ENCODE assay signal across 20 cellular contexts in the genomic region with DNA sequence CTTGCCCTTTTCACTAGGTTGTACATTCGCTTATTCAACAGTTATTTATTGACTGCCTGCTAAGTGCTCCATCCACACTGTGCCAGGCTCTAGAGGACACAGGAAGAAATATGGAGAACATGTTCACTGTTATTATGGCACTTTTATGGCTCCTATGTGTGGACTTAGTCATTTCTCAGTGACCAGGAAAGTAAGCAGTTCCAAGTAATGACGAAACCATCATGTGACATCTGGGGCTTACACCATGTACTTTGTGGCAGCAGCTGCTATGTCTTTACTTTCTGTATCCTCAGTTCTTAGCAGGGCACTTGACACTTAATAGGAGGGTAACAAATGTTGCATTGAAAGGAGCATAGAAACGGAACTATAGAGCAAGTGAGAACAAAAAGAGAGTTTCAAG.
DNase-seq lines count a peak whose midpoint lies in the region; ATAC-seq and TF ChIP-seq lines count a peak whose summit lies in the region.
"Had no signal": no experiment of that assay in that cellular context is flagged by ENCODE, and none has a peak within 500 bp of the region (broad histone marks: within the 10 kb centered on the region; RNA-seq: fewer than 3 reads in every experiment).

No MANE protein-coding gene starts in this region.

- H3K79me1 ChIP-seq in IMR-90 (ENCODE audit: low read depth in 1 of 2, low read length in 2 of 2) = no peaks in the 10 kb centered on the region

- BruUV-seq in IMR-90 (replicated peaks; lab: Mats Ljungman, UMichigan) = no TSS peak

- H4K8ac ChIP-seq in IMR-90 (ENCODE audit: low read depth in 2 of 2, low read length in 2 of 2) = no peak overlapping the region

- H3K18ac ChIP-seq in IMR-90 (ENCODE audit: low read depth, low read length) = no peak overlapping the region

- no peaks in the 10 kb centered on the region for H3K4me1 ChIP-seq in IMR-90 (ENCODE audit: control insufficient read depth, insufficient read depth, low read length)
- H3K4me1 ChIP-seq in sigmoid colon = peaks cover 0 to 18% (median 9%) of the 10 kb centered on the region in 4 donors

- intact Hi-C loops in IMR-90 (cut with micrococcal nuclease) = no loop called here
- intact Hi-C loops in sigmoid colon (cut with DNase I) = no loop called here

- H3K9ac ChIP-seq in IMR-90 (ENCODE audit: low read depth, low read length) = no peak overlapping the region

- H3K36me3 ChIP-seq in IMR-90 (ENCODE audit: control insufficient read depth, insufficient read depth, low read length) (no peaks in the 10 kb centered on the region), sigmoid colon (peaks cover 0 to 23% (median 0%) of the 10 kb centered on the region in 4 donors)

- H3K27ac ChIP-seq in IMR-90 (ENCODE audit: insufficient read depth, low read length) (no peak overlapping the region), sigmoid colon (peak overlapping the region in 2 of 4 donors; percentile 49 to 60)
- H3K27ac ChIP-seq: epithelial cell of prostate, left ventricle myocardium inferior had no signal

- H3K23ac ChIP-seq in IMR-90 (ENCODE audit: low read depth, low read length) = no peak overlapping the region

- WGBS in IMR-90 (ENCODE audit: extremely low coverage in 2 of 2, insufficient read length in 1 of 2), 2 experiments = 86% methylated on average over 1 of the region's 3 CpGs; no CpG with 5 or more reads in 1 of the 2 experiments
- WGBS in sigmoid colon, 2 donors = 31 to 69% methylated on average over 3 of the region's 3 CpGs

- CTCF ChIA-PET in IMR-90 (lab: Yijun Ruan, JAX) = no interaction called here

- H2AFZ ChIP-seq in IMR-90 (replicated peaks; ENCODE audit: low read length, poor library complexity) = no peak overlapping the region

- no peak overlapping the region for H2BK5ac ChIP-seq in IMR-90 (ENCODE audit: low read depth, low read length, poor library complexity, severe bottlenecking)

- H3K4ac ChIP-seq in IMR-90 (ENCODE audit: low read depth, low read length) = no peak overlapping the region

- H2BK20ac ChIP-seq in IMR-90 (ENCODE audit: low read depth, low read length) = no peak overlapping the region

- in situ Hi-C loops in IMR-90 (cut with MboI; ENCODE audit: low sequenced_read_pairs) = no loop called here

- no peak overlapping the region for H2AK9ac ChIP-seq in IMR-90 (replicated peaks; ENCODE audit: low read depth, low read length, poor library complexity)

- no peak for TF ChIP-seq CTCF in IMR-90 (conservative IDR thresholded peaks at IDR 0.05; ENCODE audit: low read depth, low read length)
- no peak for TF ChIP-seq CTCF in sigmoid colon (IDR thresholded peaks at IDR 0.05)

- no peak overlapping the region for H4K5ac ChIP-seq in IMR-90 (ENCODE audit: low read depth, low read length)

- TF ChIP-seq RAD21 in IMR-90 (IDR thresholded peaks at IDR 0.05; ENCODE audit: low read length) = no peak

- H3K14ac ChIP-seq in IMR-90 (replicated peaks; ENCODE audit: low read depth, low read length) = no peak overlapping the region

- no peak overlapping the region for H3K4me2 ChIP-seq in IMR-90 (ENCODE audit: low read depth, low read length)

- peak; percentile 14 for DNase-seq in NCI-H1436 treated with DMSO at 0.1 percent for 48 hours (lab: John Stamatoyannopoulos, UW)
- DNase-seq in NCI-H1436 (lab: John Stamatoyannopoulos, UW) = no peak
- DNase-seq in IMR-90 = peak; percentile 19
- DNase-seq in fibroblast of gingiva (ENCODE audit: low read depth) = peak; percentile 51
- no peak for DNase-seq in sigmoid colon
- DNase-seq in NCI-H1105 (lab: John Stamatoyannopoulos, UW) = no peak
- no peak for DNase-seq in NCI-H748 (lab: John Stamatoyannopoulos, UW; ENCODE audit: unreplicated experiment)
- DNase-seq in NCI-H2029 (lab: John Stamatoyannopoulos, UW) = no peak
- DNase-seq: 8988T; activated CD4-positive, CD25-positive, alpha-beta regulatory T cell; activated CD8-positive, alpha-beta memory T cell treated with anti-CD3 and anti-CD28 coated beads, Interleukin-2, amount 50 U/mL, for 4 hours; activated naive CD8-positive, alpha-beta T cell treated with anti-CD3 and anti-CD28 coated beads, Interleukin-2, amount 50 U/mL, for 24 hours; CD4-positive, alpha-beta memory T cell; left ventricle myocardium inferior; NCI-H1694 treated with DMSO at 0.1 percent for 48 hours; nephron progenitor cell; right cardiac atrium; stimulated activated naive CD4-positive, alpha-beta T cell treated with Interleukin-2 at 50 U/mL for 16 hours had no signal

- POLR2A ChIA-PET in IMR-90 (lab: Charles Lee; ENCODE audit: unreplicated experiment) = no interaction called here

- H4K20me1 ChIP-seq in IMR-90 (ENCODE audit: insufficient read depth, low read length) = no peaks in the 10 kb centered on the region

- TF ChIP-seq EP300 in sigmoid colon (IDR thresholded peaks at IDR 0.05) = peak in 3 of 4 donors; percentile 26 to 85 (median 57)

- no peaks in the 10 kb centered on the region; the same call in 1 of the 2 replicates for H3K27me3 ChIP-seq in IMR-90 (ENCODE audit: control insufficient read depth, insufficient read depth, low read length)
- no peaks in the 10 kb centered on the region for H3K27me3 ChIP-seq in sigmoid colon

- H3K4me3 ChIP-seq in IMR-90 (ENCODE audit: insufficient read depth, low read depth, low read length) (no peak overlapping the region), sigmoid colon (no peak overlapping the region)
- H3K4me3 ChIP-seq: K562, left ventricle myocardium inferior had no signal

- H3K9me1 ChIP-seq in IMR-90 (ENCODE audit: insufficient read depth, low read length) = no peaks in the 10 kb centered on the region

- no peak overlapping the region for H2BK15ac ChIP-seq in IMR-90 (ENCODE audit: low read depth, low read length)

- no peak for ATAC-seq in IMR-90 (ENCODE audit: low read depth)
- ATAC-seq: activated naive CD8-positive, alpha-beta T cell treated with anti-CD3 and anti-CD28 coated beads, Interleukin-2, amount 50 U/mL, for 24 hours; K562; right cardiac atrium had no signal

- H3K9me3 ChIP-seq in IMR-90 (ENCODE audit: control insufficient read depth, insufficient read depth, low read length) = no peaks in the 10 kb centered on the region
- no peaks in the 10 kb centered on the region for H3K9me3 ChIP-seq in sigmoid colon
- H3K9me3 ChIP-seq: left ventricle myocardium inferior had no signal

- H3K56ac ChIP-seq in IMR-90 (ENCODE audit: extremely low read depth, insufficient read depth, low read length) = no peak overlapping the region

- no peak overlapping the region for H2BK120ac ChIP-seq in IMR-90 (ENCODE audit: low read depth, low read length)

- H4K91ac ChIP-seq in IMR-90 (ENCODE audit: insufficient read depth, low read depth, low read length) = no peak overlapping the region

- TF ChIP-seq POLR2A in IMR-90 (IDR thresholded peaks at IDR 0.05; ENCODE audit: low read depth, low read length) (no peak), sigmoid colon (IDR thresholded peaks at IDR 0.05) (no peak)

- dilution Hi-C loops in IMR-90 (cut with HindIII; ENCODE audit: low sequenced_read_pairs, unreplicated experiment) = no loop called here

- no peak overlapping the region for H2AK5ac ChIP-seq in IMR-90 (ENCODE audit: low read depth, low read length)

TF ChIP-seq in IMR-90, 13 proteins besides CTCF, POLR2A, EP300 and RAD21:
- TF ChIP-seq MAFK (IDR thresholded peaks at IDR 0.05; ENCODE audit: low read depth, low read length) = no peak
- TF ChIP-seq CEBPB (IDR thresholded peaks at IDR 0.05; ENCODE audit: low read depth, low read length) = no peak
- TF ChIP-seq MAZ (IDR thresholded peaks at IDR 0.05; ENCODE audit: borderline replicate concordance, low read depth, low read length) = no peak

Comparison
In these comparisons a context has a peak if more than half of its experiments do, and no peak if none do; other contexts are left out.
1. DNase-seq: peak in NCI-H1436 treated with DMSO at 0.1 percent for 48 hours (single experiment), IMR-90 (single experiment) and fibroblast of gingiva (single experiment); none in NCI-H1436 (single experiment), sigmoid colon (single experiment), NCI-H1105 (single experiment), NCI-H748 (single experiment) and NCI-H2029 (single experiment).